In the genomic region with DNA sequence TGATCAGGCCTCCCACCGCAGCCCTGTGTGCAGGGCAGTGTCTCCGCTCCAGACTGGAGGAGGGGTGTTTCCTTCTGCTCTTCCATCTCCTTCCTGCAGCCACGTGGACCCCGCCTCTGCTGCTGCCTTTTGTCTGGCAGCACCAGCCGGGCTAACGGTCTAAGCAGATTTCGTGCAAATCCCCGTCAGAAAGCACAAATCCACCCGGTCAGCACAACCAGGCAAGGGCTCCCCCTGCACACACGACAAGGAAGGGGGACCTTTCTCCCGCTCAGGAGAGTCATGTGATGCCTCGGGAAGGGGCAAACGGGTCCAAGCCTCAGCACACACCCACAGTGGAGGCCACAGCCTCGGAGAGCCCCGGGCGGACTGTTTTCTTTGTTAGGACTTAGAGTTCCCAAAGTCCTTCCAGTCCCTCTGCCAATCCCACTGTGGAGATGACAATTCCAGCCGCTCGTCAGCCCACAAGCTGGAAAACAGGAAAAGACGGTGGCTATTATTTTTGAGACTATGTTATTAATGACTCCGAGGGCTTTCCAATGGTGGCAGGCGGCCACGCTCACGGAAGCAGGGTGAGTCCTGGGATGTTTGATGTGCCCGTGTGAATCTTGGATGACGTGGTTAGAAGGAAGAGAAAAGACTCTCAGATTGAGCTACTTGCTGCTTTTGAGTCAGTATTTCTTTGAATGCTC, we compare ENCODE assay signal across 9 cellular contexts. TPM values are rescaled to one million over a fixed set of nuclear protein-coding genes. Genes with fewer than 3 reads are reported as not detected.
DNase-seq lines count a peak whose midpoint lies in the region; ATAC-seq, FAIRE-seq and TF ChIP-seq lines count a peak whose summit lies in the region.
"Had no signal": no experiment of that assay in that cellular context is flagged by ENCODE, and none has a peak within 500 bp of the region (broad histone marks: within the 10 kb centered on the region; RNA-seq: fewer than 3 reads in every experiment).

No MANE protein-coding gene starts in this region.

- intact Hi-C loops in activated CD4-positive, alpha-beta T cell treated with anti-CD3 and anti-CD28 coated beads for 36 hours (cut with DNase I, micrococcal nuclease) = no loop called here

- TF ChIP-seq CTCF in fibroblast of villous mesenchyme (IDR thresholded peaks at IDR 0.05; ENCODE audit: insufficient read depth, low read depth, low read length) = no peak
- TF ChIP-seq CTCF in omental fat pad (IDR thresholded peaks at IDR 0.05) = no peak

- H3K36me3 Mint-ChIP-seq in activated CD4-positive, alpha-beta T cell treated with anti-CD3 and anti-CD28 coated beads for 36 hours (ENCODE audit: low read depth) = no peaks in the 10 kb centered on the region

- no peak overlapping the region for H3K27ac Mint-ChIP-seq in stimulated activated naive CD8-positive, alpha-beta T cell treated with anti-CD3 and anti-CD28 coated beads, Interleukin-15, amount 100 ng/mL, for 72 hours
- no peak overlapping the region for H3K27ac Mint-ChIP-seq in activated CD4-positive, alpha-beta T cell treated with anti-CD3 and anti-CD28 coated beads for 36 hours
- H3K27ac Mint-ChIP-seq: T-cell had no signal

- no peak for FAIRE-seq in H54 (lab: Jason Lieb, UNC)

- CTCF ChIA-PET in activated CD4-positive, alpha-beta T cell treated with anti-CD3 and anti-CD28 coated beads for 36 hours (lab: Charles Lee) = interaction anchor here (0.8 kb wide), 1 partner anchor 17 kb away, joined by 3 read pairs; no protein-coding TSS in a partner anchor

- DNase-seq in AG08395 (ENCODE audit: low spot score) (peak; percentile 63), SK-N-DZ (ENCODE audit: low spot score) (peak; percentile 52), fibroblast of villous mesenchyme (ENCODE audit: low read depth) (peak; percentile 35), omental fat pad (ENCODE audit: low spot score) (no peak), T-helper 9 cell (no peak), H54 (ENCODE audit: insufficient read length, low spot score) (no peak)
- DNase-seq in stimulated activated naive CD8-positive, alpha-beta T cell treated with anti-CD3 and anti-CD28 coated beads, Interleukin-15, amount 100 ng/mL, for 72 hours = no peak
- no peak for DNase-seq in activated CD4-positive, alpha-beta T cell treated with anti-CD3 and anti-CD28 coated beads for 36 hours
- DNase-seq: T-cell had no signal

- no peak overlapping the region for H3K4me3 Mint-ChIP-seq in stimulated activated naive CD8-positive, alpha-beta T cell treated with anti-CD3 and anti-CD28 coated beads, Interleukin-15, amount 100 ng/mL, for 72 hours
- H3K4me3 Mint-ChIP-seq in activated CD4-positive, alpha-beta T cell treated with anti-CD3 and anti-CD28 coated beads for 36 hours = no peak overlapping the region
- H3K4me3 Mint-ChIP-seq: T-cell had no signal

- H3K4me3 ChIP-seq in fibroblast of villous mesenchyme (ENCODE audit: low read depth, low read length) = no peak overlapping the region

- POLR2A ChIA-PET in activated CD4-positive, alpha-beta T cell treated with anti-CD3 and anti-CD28 coated beads for 36 hours (lab: Charles Lee) = interaction anchor here (0.5 kb wide), 1 partner anchor 59 kb away, joined by 3 read pairs; no protein-coding TSS in a partner anchor

- peaks cover 71% of the 10 kb centered on the region for H3K4me1 Mint-ChIP-seq in stimulated activated naive CD8-positive, alpha-beta T cell treated with anti-CD3 and anti-CD28 coated beads, Interleukin-15, amount 100 ng/mL, for 72 hours
- H3K4me1 Mint-ChIP-seq in activated CD4-positive, alpha-beta T cell treated with anti-CD3 and anti-CD28 coated beads for 36 hours = no peaks in the 10 kb centered on the region

- no peaks in the 10 kb centered on the region for H3K27me3 Mint-ChIP-seq in stimulated activated naive CD8-positive, alpha-beta T cell treated with anti-CD3 and anti-CD28 coated beads, Interleukin-15, amount 100 ng/mL, for 72 hours
- H3K27me3 Mint-ChIP-seq in activated CD4-positive, alpha-beta T cell treated with anti-CD3 and anti-CD28 coated beads for 36 hours = no peaks in the 10 kb centered on the region
- H3K27me3 Mint-ChIP-seq: T-cell had no signal

- ATAC-seq in omental fat pad (ENCODE audit: low FRiP score) = peak; percentile 24
- ATAC-seq in stimulated activated naive CD8-positive, alpha-beta T cell treated with anti-CD3 and anti-CD28 coated beads, Interleukin-15, amount 100 ng/mL, for 72 hours = no peak
- ATAC-seq in activated CD4-positive, alpha-beta T cell treated with anti-CD3 and anti-CD28 coated beads for 36 hours = no peak
- ATAC-seq: T-cell had no signal

- no peak for TF ChIP-seq POLR2A in H54 (IDR thresholded peaks at IDR 0.05; ENCODE audit: low read depth, low read length)

- peaks cover 11 to 19% of the 10 kb centered on the region in 2 donors for H3K9me3 Mint-ChIP-seq in stimulated activated naive CD8-positive, alpha-beta T cell treated with anti-CD3 and anti-CD28 coated beads, Interleukin-15, amount 100 ng/mL, for 72 hours
- peaks cover 9% of the 10 kb centered on the region for H3K9me3 Mint-ChIP-seq in activated CD4-positive, alpha-beta T cell treated with anti-CD3 and anti-CD28 coated beads for 36 hours (ENCODE audit: low read depth)

RNA-seq across cellular contexts. Expression of a gene that starts 22.5 kb away (rescaled TPM):
- polyA plus RNA-seq in SK-N-DZ (2014; cell fraction: cytosol; rRNA removed) = 9.3 and 9.9 TPM in 2 replicates
- 6.0 and 7.8 TPM in 2 replicates for polyA plus RNA-seq in SK-N-DZ (2014; cell fraction: nucleus; rRNA removed)
- total RNA-seq in fibroblast of villous mesenchyme = 23.5 and 27.2 TPM in 2 replicates
- total RNA-seq in omental fat pad = 1 to 10 TPM; 6.4 to 9.1 (median 8.4) TPM
- 10 to 100 TPM in 1 of 2 experiments, 1 to 10 TPM in 1; 8.9 to 10.6 TPM for total RNA-seq in activated CD4-positive, alpha-beta T cell treated with anti-CD3 and anti-CD28 coated beads for 36 hours

Comparison
In these comparisons a context has a peak if more than half of its experiments do, and no peak if none do; other contexts are left out.
1. DNase-seq: peak in AG08395 (single experiment), SK-N-DZ (single experiment) and fibroblast of villous mesenchyme (single experiment); none in omental fat pad (single experiment), T-helper 9 cell (single experiment), stimulated activated naive CD8-positive, alpha-beta T cell treated with anti-CD3 and anti-CD28 coated beads, Interleukin-15, amount 100 ng/mL, for 72 hours (0 of 2), H54 (single experiment) and activated CD4-positive, alpha-beta T cell treated with anti-CD3 and anti-CD28 coated beads for 36 hours (single experiment).